Comparison of ENCODE assay signal across 23 cellular contexts in the genomic region with DNA sequence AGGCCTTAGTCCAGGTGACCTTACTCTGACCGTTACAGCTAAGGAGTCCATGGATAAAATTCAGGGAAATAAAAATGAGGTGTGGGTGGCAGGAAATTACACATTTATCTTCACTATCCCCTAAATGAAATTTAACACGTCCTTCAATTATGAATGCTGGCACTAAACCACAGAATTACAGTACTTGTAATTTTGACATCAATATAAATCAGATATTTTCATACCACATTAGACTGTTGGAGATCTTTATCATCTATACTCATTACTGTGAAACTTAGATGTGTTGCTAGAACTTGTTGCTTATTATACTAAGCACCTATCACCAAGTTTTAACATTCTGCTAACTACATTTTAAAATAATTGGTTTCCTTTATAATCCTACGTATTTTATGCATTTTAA. TPM values are rescaled to one million over a fixed set of nuclear protein-coding genes. Genes with fewer than 3 reads are reported as not detected.
"Had no signal": no experiment of that assay in that cellular context is flagged by ENCODE, and none has a peak within 500 bp of the region (broad histone marks: within the 10 kb centered on the region; RNA-seq: fewer than 3 reads in every experiment).

No MANE protein-coding gene starts in this region.

- H3K27ac ChIP-seq: SJCRH30, VCaP had no signal

- DNase-seq: activated CD4-positive, alpha-beta T cell treated with anti-CD3 and anti-CD28 coated beads for 36 hours; activated CD4-positive, alpha-beta T cell treated with anti-CD3 and anti-CD28 coated beads, Interleukin-2, amount 50 U/mL, for 4 hours; activated CD8-positive, alpha-beta memory T cell treated with anti-CD3 and anti-CD28 coated beads, Interleukin-2, amount 50 U/mL, for 48 hours; activated CD8-positive, alpha-beta T cell treated with anti-CD3 and anti-CD28 coated beads, Interleukin-2, amount 10 ng/mL, durations not matched to agents 7 days and 5 days; activated effector memory CD4-positive, alpha-beta T cell treated with Interleukin-2 at 50 U/mL for 16 hours; activated naive CD4-positive, alpha-beta T cell; activated T-cell treated with anti-CD3 and anti-CD28 coated beads, Interleukin-2, amount 50 U/mL, for 1 hour; aorta; MG63; MV-4-11; NCI-H1092 treated with DMSO at 0.1 percent for 48 hours; NCI-H1417 treated with DMSO at 0.1 percent for 48 hours; NCI-H1694; NCI-H2029 treated with DMSO at 0.1 percent for 48 hours; NCI-H345; NCI-H510A; NCI-H69; Right ventricle myocardium superior; RPMI8226; SJCRH30 had no signal

- H3K27me3 ChIP-seq: MG63, SJCRH30 had no signal

- H3K4me1 ChIP-seq: SJCRH30 had no signal

- H3K36me3 Mint-ChIP-seq: activated naive CD4-positive, alpha-beta T cell treated with anti-CD3 and anti-CD28 coated beads, Interleukin-2, amount 50 U/mL, for 24 hours had no signal

- H3K4me3 Mint-ChIP-seq: activated CD4-positive, alpha-beta T cell treated with anti-CD3 and anti-CD28 coated beads for 36 hours; activated CD8-positive, alpha-beta T cell treated with anti-CD3 and anti-CD28 coated beads, Interleukin-2, amount 10 ng/mL, durations not matched to agents 7 days and 5 days; activated naive CD4-positive, alpha-beta T cell treated with anti-CD3 and anti-CD28 coated beads, Interleukin-2, amount 50 U/mL, for 24 hours; central memory CD8-positive, alpha-beta T cell had no signal

- ATAC-seq: activated CD8-positive, alpha-beta T cell treated with anti-CD3 and anti-CD28 coated beads, Interleukin-2, amount 10 ng/mL, durations not matched to agents 7 days and 5 days had no signal

- H3K9me3 ChIP-seq: MG63, SJCRH30 had no signal

- H3K9me3 Mint-ChIP-seq: activated naive CD4-positive, alpha-beta T cell treated with anti-CD3 and anti-CD28 coated beads, Interleukin-2, amount 50 U/mL, for 24 hours; central memory CD8-positive, alpha-beta T cell had no signal

- H3K27me3 Mint-ChIP-seq: activated CD4-positive, alpha-beta T cell treated with anti-CD3 and anti-CD28 coated beads for 36 hours; activated naive CD4-positive, alpha-beta T cell treated with anti-CD3 and anti-CD28 coated beads, Interleukin-2, amount 50 U/mL, for 24 hours had no signal

- H3K27ac Mint-ChIP-seq: activated CD4-positive, alpha-beta T cell treated with anti-CD3 and anti-CD28 coated beads for 36 hours; activated CD8-positive, alpha-beta T cell treated with anti-CD3 and anti-CD28 coated beads, Interleukin-2, amount 10 ng/mL, durations not matched to agents 7 days and 5 days; activated naive CD4-positive, alpha-beta T cell treated with anti-CD3 and anti-CD28 coated beads, Interleukin-2, amount 50 U/mL, for 24 hours had no signal

- H3K4me1 Mint-ChIP-seq: central memory CD8-positive, alpha-beta T cell had no signal

- H3K4me3 ChIP-seq: MG63, SJCRH30 had no signal

RNA-seq across cellular contexts. Expression of gene IGF2BP3, which starts 51.1 kb away (rescaled TPM):
- total RNA-seq: Right ventricle myocardium superior had no signal
